1 cellular context compared by ENCODE assay signal in genomic region chr3:186413615-186414415, GRCh38.
TF ChIP-seq lines count a peak whose summit lies in the region.

No MANE protein-coding gene starts in this region.

TF ChIP-seq in GM12878, 131 proteins besides CTCF, POLR2A, EP300 and RAD21 (continued from another document):
- TF ChIP-seq IRF4 (IDR thresholded peaks at IDR 0.05; ENCODE audit: low read depth, low read length) (no peak), SMAD5 (IDR thresholded peaks at IDR 0.05; ENCODE audit: low read depth) (no peak)
TF ChIP-seq in GM12878: peak in this region for 2.
